1 cellular context compared by ENCODE assay signal in genomic region chr13:41011382-41011956, GRCh38.
TF ChIP-seq lines count a peak whose summit lies in the region.

No MANE protein-coding gene starts in this region.

TF ChIP-seq in endothelial cell of umbilical vein, 7 proteins besides CTCF, POLR2A, EP300 and RAD21:
- TF ChIP-seq EZH2 (IDR thresholded peaks at IDR 0.05; ENCODE audit: borderline replicate concordance, low read depth, low read length, severe bottlenecking) (no peak), GATA2 (IDR thresholded peaks at IDR 0.05; ENCODE audit: insufficient read depth, insufficient read length, low read depth, low read length) (no peak), FOS (IDR thresholded peaks at IDR 0.05; ENCODE audit: borderline replicate concordance, insufficient read depth, low read length) (no peak), POLR2AphosphoS5 (IDR thresholded peaks at IDR 0.05; ENCODE audit: insufficient read depth, low read depth, low read length) (no peak), MAX (IDR thresholded peaks at IDR 0.05; ENCODE audit: insufficient read depth, insufficient read length) (no peak), MYC (IDR thresholded peaks at IDR 0.05; ENCODE audit: low read depth, low read length) (no peak), JUN (IDR thresholded peaks at IDR 0.05; ENCODE audit: borderline replicate concordance, insufficient read depth, insufficient read length, low read depth) (no peak)
TF ChIP-seq in endothelial cell of umbilical vein: peak in this region for 0.
